In the genomic region with DNA sequence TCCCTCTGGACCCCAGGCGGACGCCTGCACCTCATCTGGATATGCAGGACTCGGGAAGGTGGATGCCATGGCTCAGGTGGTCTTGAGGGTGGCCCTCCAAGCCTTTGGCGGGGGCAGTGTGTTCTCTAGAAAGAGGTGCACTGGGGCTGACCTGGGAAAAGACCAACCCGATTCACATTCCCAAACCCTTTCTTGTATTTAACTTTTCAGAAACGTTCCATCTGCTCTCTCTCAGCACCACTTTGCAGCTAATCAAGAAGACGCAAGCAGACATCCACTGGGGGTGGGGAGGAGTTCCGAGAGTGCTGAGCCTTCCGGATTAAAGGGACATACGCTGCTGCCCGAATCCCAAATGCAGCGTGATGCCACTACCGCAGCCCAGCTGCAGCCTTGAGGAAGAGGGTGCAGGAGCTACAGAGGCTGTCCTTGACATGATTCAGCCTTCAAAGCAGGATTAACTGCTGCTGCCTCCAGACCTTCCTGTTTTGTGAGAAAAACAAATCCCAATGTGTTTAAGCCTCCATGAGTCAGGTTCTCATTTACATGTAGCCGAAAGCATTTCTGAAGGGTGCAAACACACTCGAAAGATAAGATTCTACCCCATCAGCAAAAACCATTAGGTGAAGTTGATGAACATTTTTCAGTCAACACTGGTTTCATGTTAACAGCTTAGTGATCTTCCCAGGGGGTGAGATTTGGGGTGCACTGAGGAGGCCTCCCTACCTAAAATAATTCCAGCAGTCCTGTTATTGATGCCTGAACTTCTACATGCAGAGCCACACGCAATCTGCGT, we compare ENCODE assay signal across 11 cellular contexts. TPM values are rescaled to one million over a fixed set of nuclear protein-coding genes. Genes with fewer than 3 reads are reported as not detected.
A peak's percentile ranks its signal among the peaks of the same experiment; 100 is the strongest.
DNase-seq lines count a peak whose midpoint lies in the region; ATAC-seq and TF ChIP-seq lines count a peak whose summit lies in the region.
"Had no signal": no experiment of that assay in that cellular context is flagged by ENCODE, and none has a peak within 500 bp of the region (broad histone marks: within the 10 kb centered on the region; RNA-seq: fewer than 3 reads in every experiment).

No MANE protein-coding gene starts in this region.

- peak overlapping the region; percentile 82 for H3K27ac Mint-ChIP-seq in activated CD4-positive, alpha-beta T cell treated with anti-CD3 and anti-CD28 coated beads for 36 hours

- no peaks in the 10 kb centered on the region for H3K9me3 Mint-ChIP-seq in activated CD4-positive, alpha-beta T cell treated with anti-CD3 and anti-CD28 coated beads for 36 hours (ENCODE audit: low read depth)
- H3K9me3 Mint-ChIP-seq: activated naive CD8-positive, alpha-beta T cell treated with anti-CD3 and anti-CD28 coated beads, Interleukin-2, amount 10 ng/mL, durations not matched to agents 7 days and 5 days had no signal

- POLR2A ChIA-PET in activated CD4-positive, alpha-beta T cell treated with anti-CD3 and anti-CD28 coated beads for 36 hours (lab: Charles Lee), result interaction anchor here (0.9 to 1.9 kb wide), 3 partner anchors 9 to 76 kb away, joined by 3 to 6 read pairs (median 4); no protein-coding TSS in a partner anchor

- no peak for TF ChIP-seq CTCF in cardiac muscle cell (IDR thresholded peaks at IDR 0.05; ENCODE audit: low read depth, low read length)

- H3K36me3 ChIP-seq in cardiac muscle cell, result no peaks in the 10 kb centered on the region
- no peaks in the 10 kb centered on the region for H3K36me3 ChIP-seq in skeletal muscle satellite cell (ENCODE audit: insufficient read depth, low read length)
- H3K36me3 ChIP-seq: upper lobe of left lung had no signal

- H3K4me1 ChIP-seq in cardiac muscle cell (ENCODE audit: low read depth) (peaks cover 7% of the 10 kb centered on the region), skeletal muscle satellite cell (ENCODE audit: control insufficient read depth, insufficient read depth, low read length) (peaks cover 28% of the 10 kb centered on the region)

- no peak for DNase-seq in activated CD4-positive, alpha-beta T cell treated with anti-CD3 and anti-CD28 coated beads for 36 hours
- no peak for DNase-seq in activated CD4-positive, alpha-beta T cell treated with anti-CD3 and anti-CD28 coated beads for 48 hours
- peak; percentile 69 for DNase-seq in UCSD-AML1 (lab: John Stamatoyannopoulos, UW; ENCODE audit: unreplicated experiment)
- DNase-seq in cardiac muscle cell (ENCODE audit: low read depth in 1 of 2, low spot score in 1 of 2), result peak; percentile 53 to 60
- no peak for DNase-seq in HT-29 (ENCODE audit: low spot score)
- no peak for DNase-seq in NOMO-1 treated with DMSO at 0.1 percent for 48 hours (lab: John Stamatoyannopoulos, UW; ENCODE audit: unreplicated experiment)
- no peak for DNase-seq in mucosa of gallbladder (ENCODE audit: low spot score)
- DNase-seq: activated naive CD8-positive, alpha-beta T cell treated with anti-CD3 and anti-CD28 coated beads, Interleukin-2, amount 10 ng/mL, durations not matched to agents 7 days and 5 days; NCI-H1105 had no signal

- CTCF ChIA-PET in activated CD4-positive, alpha-beta T cell treated with anti-CD3 and anti-CD28 coated beads for 36 hours (lab: Charles Lee), result interaction anchor here (0.6 to 1.3 kb wide), 4 partner anchors 8 to 47 kb away, joined by 3 to 5 read pairs (median 3); no protein-coding TSS in a partner anchor

- H3K27me3 ChIP-seq in cardiac muscle cell, result no peaks in the 10 kb centered on the region
- H3K27me3 ChIP-seq in skeletal muscle satellite cell (ENCODE audit: control insufficient read depth, insufficient read depth, low read length), result peaks cover 3% of the 10 kb centered on the region
- H3K27me3 ChIP-seq: upper lobe of left lung had no signal

- no peaks in the 10 kb centered on the region for H3K27me3 Mint-ChIP-seq in activated CD4-positive, alpha-beta T cell treated with anti-CD3 and anti-CD28 coated beads for 36 hours

- H3K9me3 ChIP-seq in cardiac muscle cell (ENCODE audit: low read depth), result no peaks in the 10 kb centered on the region
- no peaks in the 10 kb centered on the region for H3K9me3 ChIP-seq in skeletal muscle satellite cell (replicated peaks; ENCODE audit: low read length)
- H3K9me3 ChIP-seq: upper lobe of left lung had no signal

- intact Hi-C loops in activated CD4-positive, alpha-beta T cell treated with anti-CD3 and anti-CD28 coated beads for 36 hours (cut with DNase I, micrococcal nuclease), result loop anchor here in 1 of 2 experiments (1.0 kb wide), 1 partner anchor 9 kb away; no protein-coding TSS in a partner anchor

- H3K4me1 Mint-ChIP-seq in activated CD4-positive, alpha-beta T cell treated with anti-CD3 and anti-CD28 coated beads for 36 hours, result peaks cover 44% of the 10 kb centered on the region

- ATAC-seq in activated CD4-positive, alpha-beta T cell treated with anti-CD3 and anti-CD28 coated beads for 36 hours, result no peak

- H3K4me2 ChIP-seq in skeletal muscle satellite cell (ENCODE audit: low read length), result peak overlapping the region; percentile 52

- H3K4me3 Mint-ChIP-seq in activated CD4-positive, alpha-beta T cell treated with anti-CD3 and anti-CD28 coated beads for 36 hours, result no peak overlapping the region

- no peaks in the 10 kb centered on the region for H3K36me3 Mint-ChIP-seq in activated CD4-positive, alpha-beta T cell treated with anti-CD3 and anti-CD28 coated beads for 36 hours (ENCODE audit: low read depth)
- H3K36me3 Mint-ChIP-seq: activated naive CD8-positive, alpha-beta T cell treated with anti-CD3 and anti-CD28 coated beads, Interleukin-2, amount 10 ng/mL, durations not matched to agents 7 days and 5 days had no signal

- no peak overlapping the region for H3K4me3 ChIP-seq in cardiac muscle cell
- no peak overlapping the region for H3K4me3 ChIP-seq in skeletal muscle satellite cell (ENCODE audit: low read length)
- H3K4me3 ChIP-seq: upper lobe of left lung had no signal

- H3K27ac ChIP-seq in cardiac muscle cell, result no peak overlapping the region
- H3K27ac ChIP-seq: upper lobe of left lung had no signal

- no peak overlapping the region for H3K9ac ChIP-seq in skeletal muscle satellite cell (ENCODE audit: low read depth, low read length)

RNA-seq across cellular contexts. Expression of a gene that starts 40.0 kb away (rescaled TPM):
- total RNA-seq in activated CD4-positive, alpha-beta T cell treated with anti-CD3 and anti-CD28 coated beads for 36 hours, result 100 to 1,000 TPM; 206 to 246 TPM
- total RNA-seq in cardiac muscle cell (39.4 and 86.2 TPM in 2 replicates), mucosa of gallbladder (65.5 TPM)
- polyA plus RNA-seq in cardiac muscle cell, result 125 and 144 TPM in 2 replicates
- 20.5 and 28.6 TPM in 2 replicates for total RNA-seq in skeletal muscle satellite cell (2012; rRNA removed)
- 47.7 and 48.7 TPM in 2 replicates for total RNA-seq in HT-29 (2014; rRNA removed; shearing (Covaris generic))

Comparison
In these comparisons a context has a peak if more than half of its experiments do, and no peak if none do; other contexts are left out.
1. DNase-seq: peak in UCSD-AML1 (single experiment) and cardiac muscle cell (2 of 2); none in activated CD4-positive, alpha-beta T cell treated with anti-CD3 and anti-CD28 coated beads for 36 hours (single experiment), activated CD4-positive, alpha-beta T cell treated with anti-CD3 and anti-CD28 coated beads for 48 hours (single experiment), HT-29 (single experiment), NOMO-1 treated with DMSO at 0.1 percent for 48 hours (single experiment) and mucosa of gallbladder (single experiment).